ENCODE assay signal across 25 cellular contexts in the genomic region with DNA sequence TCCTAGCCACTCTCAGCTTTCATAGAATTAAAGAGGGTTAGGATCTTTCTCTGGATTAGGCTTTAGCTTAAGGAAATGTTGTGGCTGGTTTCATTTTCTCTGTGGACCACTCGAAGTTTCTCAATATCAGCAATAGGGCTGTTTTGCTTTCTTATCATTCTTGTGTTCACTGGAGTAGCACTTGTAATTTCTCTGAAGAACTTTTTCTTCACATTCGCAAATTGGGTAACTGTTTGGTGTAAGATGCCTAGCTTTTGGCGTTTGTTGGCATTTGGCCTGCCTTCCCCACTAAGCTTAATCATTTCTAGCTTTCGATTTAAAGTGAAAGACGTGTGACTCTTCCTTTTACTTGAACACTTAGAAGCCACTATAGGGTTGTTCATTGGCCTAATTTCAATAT.
"Had no signal": no experiment of that assay in that cellular context is flagged by ENCODE, and none has a peak within 500 bp of the region (broad histone marks: within the 10 kb centered on the region; RNA-seq: fewer than 3 reads in every experiment).

No MANE protein-coding gene starts in this region.

- H3K4me3 ChIP-seq: mucosa of descending colon, ovary, right atrium auricular region, right lobe of liver, smooth muscle cell, tibial artery, vagina had no signal

- H3K27me3 ChIP-seq: ovary, right atrium auricular region, right lobe of liver, tibial artery, vagina had no signal

- H3K9me3 Mint-ChIP-seq: memory B cell; stimulated activated naive CD8-positive, alpha-beta T cell treated with anti-CD3 and anti-CD28 coated beads, Interleukin-15, amount 100 ng/mL, for 72 hours had no signal

- H3K27ac Mint-ChIP-seq: memory B cell; naive thymus-derived CD4-positive, alpha-beta T cell; natural killer cell treated with Interleukin-12 subunit alpha and Interleukin-12 subunit beta and Interleukin-15 and Interleukin-18, amount 100 ng/mL, for 72 hours; progenitor cell of endocrine pancreas; stimulated activated memory B cell treated with anti-CD40 and anti-IgM and Interleukin-4, amounts not matched to agents 10 μg/mL and 1 μg/mL and 100 μg/mL, for 72 hours; stimulated activated naive CD8-positive, alpha-beta T cell treated with anti-CD3 and anti-CD28 coated beads, Interleukin-15, amount 100 ng/mL, for 72 hours; type B pancreatic cell had no signal

- H3K36me3 ChIP-seq: ovary, right atrium auricular region, right lobe of liver, tibial artery, vagina had no signal

- H3K4me1 Mint-ChIP-seq: memory B cell; stimulated activated memory B cell treated with anti-CD40 and anti-IgM and Interleukin-4, amounts not matched to agents 10 μg/mL and 1 μg/mL and 100 μg/mL, for 72 hours; stimulated activated naive CD8-positive, alpha-beta T cell treated with anti-CD3 and anti-CD28 coated beads, Interleukin-15, amount 100 ng/mL, for 72 hours had no signal

- H3K27ac ChIP-seq: ovary, right atrium auricular region, right lobe of liver, tibial artery, vagina had no signal

- H3K9me3 ChIP-seq: mucosa of descending colon, ovary, right lobe of liver, vagina had no signal

- H3K36me3 Mint-ChIP-seq: memory B cell; natural killer cell treated with Interleukin-12 subunit alpha and Interleukin-12 subunit beta and Interleukin-15 and Interleukin-18, amount 100 ng/mL, for 72 hours; stimulated activated memory B cell treated with anti-CD40 and anti-IgM and Interleukin-4, amounts not matched to agents 10 μg/mL and 1 μg/mL and 100 μg/mL, for 72 hours; type B pancreatic cell had no signal

- H3K27me3 Mint-ChIP-seq: memory B cell; stimulated activated memory B cell treated with anti-CD40 and anti-IgM and Interleukin-4, amounts not matched to agents 10 μg/mL and 1 μg/mL and 100 μg/mL, for 72 hours; stimulated activated naive CD8-positive, alpha-beta T cell treated with anti-CD3 and anti-CD28 coated beads, Interleukin-15, amount 100 ng/mL, for 72 hours had no signal

- ATAC-seq: left cardiac atrium; left lobe of liver; mucosa of descending colon; naive thymus-derived CD4-positive, alpha-beta T cell; natural killer cell treated with Interleukin-12 subunit alpha and Interleukin-12 subunit beta and Interleukin-15 and Interleukin-18, amount 100 ng/mL, for 72 hours; right lobe of liver; stimulated activated memory B cell treated with anti-CD40 and anti-IgM and Interleukin-4, amounts not matched to agents 10 μg/mL and 1 μg/mL and 100 μg/mL, for 72 hours; stimulated activated naive CD8-positive, alpha-beta T cell treated with anti-CD3 and anti-CD28 coated beads, Interleukin-15, amount 100 ng/mL, for 72 hours had no signal

- H3K4me2 ChIP-seq: smooth muscle cell had no signal

- H3K4me3 Mint-ChIP-seq: memory B cell; naive thymus-derived CD4-positive, alpha-beta T cell; natural killer cell treated with Interleukin-12 subunit alpha and Interleukin-12 subunit beta and Interleukin-15 and Interleukin-18, amount 100 ng/mL, for 72 hours; stimulated activated memory B cell treated with anti-CD40 and anti-IgM and Interleukin-4, amounts not matched to agents 10 μg/mL and 1 μg/mL and 100 μg/mL, for 72 hours; stimulated activated naive CD8-positive, alpha-beta T cell treated with anti-CD3 and anti-CD28 coated beads, Interleukin-15, amount 100 ng/mL, for 72 hours; type B pancreatic cell had no signal

- DNase-seq: hippocampal formation; kidney glomerular epithelial cell; left cardiac atrium; midbrain; mucosa of descending colon; naive thymus-derived CD4-positive, alpha-beta T cell; ovary; right lobe of liver; stimulated activated CD4-positive, alpha-beta T cell treated with anti-CD3 and anti-CD28 coated beads, Interleukin-1b, Interleukin-23, amount 100 ng/mL, for 48 hours; stimulated activated CD4-positive, alpha-beta T cell treated with anti-CD3 and anti-CD28 coated beads, Interleukin-2, amount 100 ng/mL, for 48 hours; stimulated activated CD4-positive, alpha-beta T cell treated with anti-CD3 and anti-CD28 coated beads, Interleukin-4, amount 100 ng/mL, for 4 hours; stimulated activated CD8-positive, alpha-beta memory T cell treated with anti-CD3 and anti-CD28 coated beads, Interleukin-4, amount 100 ng/mL, for 48 hours; stimulated activated naive CD4-positive, alpha-beta T cell treated with Interleukin-2 at 50 U/mL for 16 hours; stimulated activated naive CD8-positive, alpha-beta T cell treated with anti-CD3 and anti-CD28 coated beads, Interleukin-15, amount 100 ng/mL, for 72 hours; substantia nigra; tibial artery had no signal

- H3K4me1 ChIP-seq: right atrium auricular region, tibial artery, vagina had no signal
